ENCODE assay signal across 1 cellular context in the genomic region with DNA sequence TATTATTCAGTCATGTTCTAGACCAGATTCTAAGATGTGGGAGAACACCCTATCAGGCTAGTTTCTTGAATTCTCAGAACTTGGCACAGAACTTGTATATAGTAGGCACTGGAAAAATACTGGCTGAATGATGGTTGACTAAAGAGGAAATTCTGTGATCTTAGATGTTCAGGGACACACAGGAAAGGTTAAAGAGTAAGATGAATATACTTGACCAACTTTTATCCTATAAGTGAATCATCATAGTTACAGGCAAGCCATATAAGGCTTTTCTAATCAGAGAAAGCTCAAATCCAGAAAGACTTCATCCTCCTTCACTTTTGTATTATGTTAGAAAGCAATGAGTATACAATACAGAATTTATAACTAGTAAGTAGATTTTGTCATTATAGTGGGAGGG.
TF ChIP-seq lines count a peak whose summit lies in the region.

No MANE protein-coding gene starts in this region.

TF ChIP-seq in IMR-90, 13 proteins besides CTCF, POLR2A, EP300 and RAD21:
- TF ChIP-seq BHLHE40 (IDR thresholded peaks at IDR 0.05; ENCODE audit: low read depth, low read length), result no peak
- no peak for TF ChIP-seq CEBPB (IDR thresholded peaks at IDR 0.05; ENCODE audit: low read depth, low read length)
- TF ChIP-seq SMC3 (IDR thresholded peaks at IDR 0.05; ENCODE audit: low read depth, low read length), result no peak
- no peak for TF ChIP-seq MAZ (IDR thresholded peaks at IDR 0.05; ENCODE audit: borderline replicate concordance, low read depth, low read length)
- TF ChIP-seq RCOR1 (IDR thresholded peaks at IDR 0.05; ENCODE audit: insufficient replicate concordance, low read length), result no peak
- no peak for TF ChIP-seq MXI1 (IDR thresholded peaks at IDR 0.05; ENCODE audit: borderline replicate concordance, low read depth, low read length)
- no peak for TF ChIP-seq RFX5 (IDR thresholded peaks at IDR 0.05; ENCODE audit: low read depth, low read length)
- TF ChIP-seq MAFK (IDR thresholded peaks at IDR 0.05; ENCODE audit: low read depth, low read length), result no peak
- no peak for TF ChIP-seq FOS (IDR thresholded peaks at IDR 0.05; ENCODE audit: low read depth, low read length)
- no peak for TF ChIP-seq NFE2L2 (IDR thresholded peaks at IDR 0.05; ENCODE audit: low read depth, low read length)
- TF ChIP-seq CHD1 (IDR thresholded peaks at IDR 0.05; ENCODE audit: low read depth, low read length), result no peak
- TF ChIP-seq, protein P1, sequence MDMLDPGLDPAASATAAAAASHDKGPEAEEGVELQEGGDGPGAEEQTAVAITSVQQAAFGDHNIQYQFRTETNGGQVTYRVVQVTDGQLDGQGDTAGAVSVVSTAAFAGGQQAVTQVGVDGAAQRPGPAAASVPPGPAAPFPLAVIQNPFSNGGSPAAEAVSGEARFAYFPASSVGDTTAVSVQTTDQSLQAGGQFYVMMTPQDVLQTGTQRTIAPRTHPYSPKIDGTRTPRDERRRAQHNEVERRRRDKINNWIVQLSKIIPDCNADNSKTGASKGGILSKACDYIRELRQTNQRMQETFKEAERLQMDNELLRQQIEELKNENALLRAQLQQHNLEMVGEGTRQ (IDR thresholded peaks at IDR 0.05; ENCODE audit: low read depth, low read length), result no peak
- TF ChIP-seq, protein P2, sequence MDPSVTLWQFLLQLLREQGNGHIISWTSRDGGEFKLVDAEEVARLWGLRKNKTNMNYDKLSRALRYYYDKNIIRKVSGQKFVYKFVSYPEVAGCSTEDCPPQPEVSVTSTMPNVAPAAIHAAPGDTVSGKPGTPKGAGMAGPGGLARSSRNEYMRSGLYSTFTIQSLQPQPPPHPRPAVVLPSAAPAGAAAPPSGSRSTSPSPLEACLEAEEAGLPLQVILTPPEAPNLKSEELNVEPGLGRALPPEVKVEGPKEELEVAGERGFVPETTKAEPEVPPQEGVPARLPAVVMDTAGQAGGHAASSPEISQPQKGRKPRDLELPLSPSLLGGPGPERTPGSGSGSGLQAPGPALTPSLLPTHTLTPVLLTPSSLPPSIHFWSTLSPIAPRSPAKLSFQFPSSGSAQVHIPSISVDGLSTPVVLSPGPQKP (IDR thresholded peaks at IDR 0.05; ENCODE audit: borderline replicate concordance, low read depth, low read length), result no peak
